ENCODE assay signal across 37 cellular contexts in genomic region chr4:149443537-149443936, GRCh38.
"Had no signal": no experiment of that assay in that cellular context is flagged by ENCODE, and none has a peak within 500 bp of the region (broad histone marks: within the 10 kb centered on the region; RNA-seq: fewer than 3 reads in every experiment).

No MANE protein-coding gene starts in this region.

- H3K4me1 ChIP-seq: adrenal gland, body of pancreas, breast epithelium had no signal

- FAIRE-seq: astrocyte, TTC549 had no signal

- H3K4me3 ChIP-seq: adrenal gland, body of pancreas, breast epithelium had no signal

- H3K4me1 Mint-ChIP-seq: activated B cell treated with CpG ODN at 0.5 μM for 24 hours; activated CD4-positive, alpha-beta memory T cell treated with anti-CD3 and anti-CD28 coated beads, Interleukin-2, amount 10 ng/mL, durations not matched to agents 7 days and 5 days; activated CD4-positive, alpha-beta T cell treated with anti-CD3 and anti-CD28 coated beads for 36 hours; activated CD4-positive, alpha-beta T cell treated with anti-CD3 and anti-CD28 coated beads, Interleukin-2, amount 10 ng/mL, durations not matched to agents 7 days and 5 days; activated CD8-positive, alpha-beta memory T cell treated with anti-CD3 and anti-CD28 coated beads, Interleukin-2, amount 10 ng/mL, durations not matched to agents 7 days and 5 days; activated naive CD8-positive, alpha-beta T cell treated with anti-CD3 and anti-CD28 coated beads for 36 hours; activated T-helper 17 cell treated with anti-CD3 and anti-CD28 coated beads, Interleukin-2, amount 50 U/mL, for 72 hours; central memory CD8-positive, alpha-beta T cell had no signal

- H3K27me3 Mint-ChIP-seq: activated B cell treated with CpG ODN at 0.5 μM for 24 hours; activated CD4-positive, alpha-beta memory T cell treated with anti-CD3 and anti-CD28 coated beads, Interleukin-2, amount 10 ng/mL, durations not matched to agents 7 days and 5 days; activated CD4-positive, alpha-beta T cell treated with anti-CD3 and anti-CD28 coated beads for 36 hours; activated CD4-positive, alpha-beta T cell treated with anti-CD3 and anti-CD28 coated beads, Interleukin-2, amount 10 ng/mL, durations not matched to agents 7 days and 5 days; activated CD8-positive, alpha-beta memory T cell treated with anti-CD3 and anti-CD28 coated beads, Interleukin-2, amount 10 ng/mL, durations not matched to agents 7 days and 5 days; activated naive CD8-positive, alpha-beta T cell treated with anti-CD3 and anti-CD28 coated beads for 36 hours; activated T-cell treated with anti-CD3 and anti-CD28 coated beads, Interleukin-2, amount 50 U/mL, for 24 hours; activated T-helper 17 cell treated with anti-CD3 and anti-CD28 coated beads, Interleukin-2, amount 50 U/mL, for 72 hours; central memory CD8-positive, alpha-beta T cell had no signal

- H3K4me3 Mint-ChIP-seq: activated B cell treated with CpG ODN at 0.5 μM for 24 hours; activated CD4-positive, alpha-beta memory T cell treated with anti-CD3 and anti-CD28 coated beads, Interleukin-2, amount 10 ng/mL, durations not matched to agents 7 days and 5 days; activated CD4-positive, alpha-beta T cell treated with anti-CD3 and anti-CD28 coated beads for 36 hours; activated CD4-positive, alpha-beta T cell treated with anti-CD3 and anti-CD28 coated beads, Interleukin-2, amount 10 ng/mL, durations not matched to agents 7 days and 5 days; activated CD8-positive, alpha-beta memory T cell treated with anti-CD3 and anti-CD28 coated beads, Interleukin-2, amount 10 ng/mL, durations not matched to agents 7 days and 5 days; activated CD8-positive, alpha-beta T cell treated with anti-CD3 and anti-CD28 coated beads, Interleukin-2, amount 10 ng/mL, durations not matched to agents 7 days and 5 days; activated naive CD4-positive, alpha-beta T cell treated with anti-CD3 and anti-CD28 coated beads for 36 hours; activated naive CD8-positive, alpha-beta T cell treated with anti-CD3 and anti-CD28 coated beads for 36 hours; activated T-cell treated with anti-CD3 and anti-CD28 coated beads, Interleukin-2, amount 50 U/mL, for 24 hours; activated T-helper 17 cell treated with anti-CD3 and anti-CD28 coated beads, Interleukin-2, amount 50 U/mL, for 72 hours; central memory CD8-positive, alpha-beta T cell; T-helper 1 cell treated with Interleukin-12 subunit alpha and Interleukin-12 subunit beta and Interleukin-4 antibody, amounts not matched to agents 30 μg/mL and 1 μg/mL, for 36 hours; T-helper 2 cell treated with Interferon-gamma antibody and Interleukin-4, amounts not matched to agents 5 μg/mL and 100 μg/mL, for 36 hours had no signal

- H3K27ac Mint-ChIP-seq: activated B cell treated with CpG ODN at 0.5 μM for 24 hours; activated CD4-positive, alpha-beta memory T cell treated with anti-CD3 and anti-CD28 coated beads, Interleukin-2, amount 10 ng/mL, durations not matched to agents 7 days and 5 days; activated CD4-positive, alpha-beta T cell treated with anti-CD3 and anti-CD28 coated beads for 36 hours; activated CD4-positive, alpha-beta T cell treated with anti-CD3 and anti-CD28 coated beads, Interleukin-2, amount 10 ng/mL, durations not matched to agents 7 days and 5 days; activated CD8-positive, alpha-beta memory T cell treated with anti-CD3 and anti-CD28 coated beads, Interleukin-2, amount 10 ng/mL, durations not matched to agents 7 days and 5 days; activated CD8-positive, alpha-beta T cell treated with anti-CD3 and anti-CD28 coated beads, Interleukin-2, amount 10 ng/mL, durations not matched to agents 7 days and 5 days; activated naive CD4-positive, alpha-beta T cell treated with anti-CD3 and anti-CD28 coated beads for 36 hours; activated naive CD4-positive, alpha-beta T cell treated with anti-CD3 and anti-CD28 coated beads, Interleukin-2, amount 50 U/mL, for 72 hours; activated naive CD8-positive, alpha-beta T cell treated with anti-CD3 and anti-CD28 coated beads for 36 hours; activated T-cell treated with anti-CD3 and anti-CD28 coated beads, Interleukin-2, amount 50 U/mL, for 24 hours; activated T-helper 17 cell treated with anti-CD3 and anti-CD28 coated beads, Interleukin-2, amount 50 U/mL, for 72 hours; T-helper 1 cell treated with Interleukin-12 subunit alpha and Interleukin-12 subunit beta and Interleukin-4 antibody, amounts not matched to agents 30 μg/mL and 1 μg/mL, for 36 hours; T-helper 2 cell treated with Interferon-gamma antibody and Interleukin-4, amounts not matched to agents 5 μg/mL and 100 μg/mL, for 36 hours had no signal

- H3K36me3 Mint-ChIP-seq: activated CD8-positive, alpha-beta memory T cell treated with anti-CD3 and anti-CD28 coated beads, Interleukin-2, amount 10 ng/mL, durations not matched to agents 7 days and 5 days; activated naive CD4-positive, alpha-beta T cell treated with anti-CD3 and anti-CD28 coated beads, Interleukin-2, amount 50 U/mL, for 72 hours; activated naive CD8-positive, alpha-beta T cell treated with anti-CD3 and anti-CD28 coated beads for 36 hours had no signal

- DNase-seq: activated B cell treated with CpG ODN at 0.5 μM for 24 hours; activated CD4-positive, alpha-beta memory T cell treated with anti-CD3 and anti-CD28 coated beads, Interleukin-2, amount 10 ng/mL, durations not matched to agents 7 days and 5 days; activated CD4-positive, alpha-beta T cell treated with anti-CD3 and anti-CD28 coated beads for 36 hours; activated CD4-positive, alpha-beta T cell treated with anti-CD3 and anti-CD28 coated beads for 48 hours; activated CD4-positive, alpha-beta T cell treated with anti-CD3 and anti-CD28 coated beads, Interleukin-2, amount 10 ng/mL, durations not matched to agents 7 days and 5 days; activated CD4-positive, alpha-beta T cell treated with anti-CD3 and anti-CD28 coated beads, Interleukin-2, amount 50 U/mL, for 48 hours; activated CD4-positive, CD25-positive, alpha-beta regulatory T cell treated with anti-CD3 and anti-CD28 coated beads, Interleukin-2, amount 50 U/mL, for 72 hours; activated CD8-positive, alpha-beta memory T cell treated with anti-CD3 and anti-CD28 coated beads for 24 hours; activated CD8-positive, alpha-beta memory T cell treated with anti-CD3 and anti-CD28 coated beads, Interleukin-2, amount 10 ng/mL, durations not matched to agents 7 days and 5 days; activated CD8-positive, alpha-beta memory T cell treated with anti-CD3 and anti-CD28 coated beads, Interleukin-2, amount 50 U/mL, for 48 hours; activated CD8-positive, alpha-beta T cell treated with anti-CD3 and anti-CD28 coated beads, Interleukin-2, amount 10 ng/mL, durations not matched to agents 7 days and 5 days; activated effector memory CD4-positive, alpha-beta T cell treated with anti-CD3 and anti-CD28 coated beads, Interleukin-2, amount 50 U/mL, for 16 hours; activated gamma-delta T cell treated with Interleukin-2 at 50 U/mL for 16 hours; activated naive CD4-positive, alpha-beta T cell; activated naive CD4-positive, alpha-beta T cell treated with anti-CD3 and anti-CD28 coated beads for 36 hours; activated naive CD4-positive, alpha-beta T cell treated with anti-CD3 and anti-CD28 coated beads, Interleukin-2, amount 50 U/mL, for 16 hours; activated naive CD8-positive, alpha-beta T cell treated with anti-CD3 and anti-CD28 coated beads for 36 hours; activated T-cell treated with anti-CD3 and anti-CD28 coated beads, Interleukin-2, amount 50 U/mL, for 24 hours; activated T-cell treated with anti-CD3 and anti-CD28 coated beads, Interleukin-2, amount 50 U/mL, for 48 hours; adrenal gland; amniotic stem cell; aorta; body of pancreas; brain microvascular endothelial cell; cerebellar nuclear complex; T-helper 1 cell; T-helper 2 cell; T-helper 9 cell had no signal

- H3K27me3 ChIP-seq: adrenal gland, body of pancreas, brain microvascular endothelial cell, breast epithelium had no signal

- H3K27ac ChIP-seq: adrenal gland, body of pancreas, brain microvascular endothelial cell, breast epithelium, VCaP had no signal

- H3K9me3 Mint-ChIP-seq: activated B cell treated with CpG ODN at 0.5 μM for 24 hours; activated CD4-positive, alpha-beta memory T cell treated with anti-CD3 and anti-CD28 coated beads, Interleukin-2, amount 10 ng/mL, durations not matched to agents 7 days and 5 days; activated CD4-positive, alpha-beta T cell treated with anti-CD3 and anti-CD28 coated beads, Interleukin-2, amount 10 ng/mL, durations not matched to agents 7 days and 5 days; activated naive CD4-positive, alpha-beta T cell treated with anti-CD3 and anti-CD28 coated beads for 36 hours; activated naive CD8-positive, alpha-beta T cell treated with anti-CD3 and anti-CD28 coated beads for 36 hours; activated T-cell treated with anti-CD3 and anti-CD28 coated beads, Interleukin-2, amount 50 U/mL, for 24 hours; activated T-helper 17 cell treated with anti-CD3 and anti-CD28 coated beads, Interleukin-2, amount 50 U/mL, for 72 hours; central memory CD8-positive, alpha-beta T cell; T-helper 1 cell treated with Interleukin-12 subunit alpha and Interleukin-12 subunit beta and Interleukin-4 antibody, amounts not matched to agents 30 μg/mL and 1 μg/mL, for 36 hours; T-helper 2 cell treated with Interferon-gamma antibody and Interleukin-4, amounts not matched to agents 5 μg/mL and 100 μg/mL, for 36 hours had no signal

- H3K36me3 ChIP-seq: adrenal gland, brain microvascular endothelial cell, breast epithelium had no signal

- H3K9me3 ChIP-seq: adrenal gland, body of pancreas, breast epithelium had no signal
